Comparison of ENCODE assay signal across 16 cellular contexts in genomic region chrX:73086766-73087165, GRCh38. TPM values are rescaled to one million over a fixed set of nuclear protein-coding genes. Genes with fewer than 3 reads are reported as not detected.
DNase-seq lines count a peak whose midpoint lies in the region; FAIRE-seq and TF ChIP-seq lines count a peak whose summit lies in the region.
"Not testable (repeated sequence)": the region's sequence is repeated elsewhere in the genome, so short reads cannot be mapped to it uniquely, and the experiment has no call there.
"Had no signal": no experiment of that assay in that cellular context is flagged by ENCODE, and none has a peak within 500 bp of the region (broad histone marks: within the 10 kb centered on the region; RNA-seq: fewer than 3 reads in every experiment).

No MANE protein-coding gene starts in this region.

- peak; percentile 45 for FAIRE-seq in GM19239 (lab: Jason Lieb, UNC)
- FAIRE-seq in kidney (lab: Jason Lieb, UNC) = peak; percentile 84

- DNase-seq in GM19239 (ENCODE audit: insufficient read length, low spot score); endothelial cell (ENCODE audit: low spot score); kidney; smooth muscle cell (lab: John Stamatoyannopoulos, UW; ENCODE audit: unreplicated experiment): not testable (repeated sequence)
- peak; percentile 11 for DNase-seq in OCI-M1 (lab: John Stamatoyannopoulos, UW)
- DNase-seq in activated CD4-positive, alpha-beta T cell treated with anti-CD3 and anti-CD28 coated beads for 48 hours = peak; percentile 26

- H3K4me3 ChIP-seq in Loucy (ENCODE audit: low read length, poor library complexity, severe bottlenecking); kidney (ENCODE audit: low read length in 2 of 2); smooth muscle cell: not testable (repeated sequence)

- not testable (repeated sequence) for H4K20me1 ChIP-seq in Loucy (ENCODE audit: insufficient read depth, low read length, poor library complexity, severe bottlenecking); smooth muscle cell (ENCODE audit: low read depth)

- H3K4me3 Mint-ChIP-seq in endothelial cell (ENCODE audit: unreplicated experiment) = not testable (repeated sequence)

- not testable (repeated sequence) for H3K9ac ChIP-seq in Loucy (ENCODE audit: low read depth, low read length, poor library complexity, severe bottlenecking); kidney (ENCODE audit: low read length in 2 of 2); smooth muscle cell (ENCODE audit: low read depth)

- H3K27ac ChIP-seq in C4-2B; kidney (ENCODE audit: low read depth in 2 of 2, low read length in 2 of 2); smooth muscle cell (ENCODE audit: low read depth): not testable (repeated sequence)

- not testable (repeated sequence) for H3K27me3 Mint-ChIP-seq in endothelial cell (ENCODE audit: unreplicated experiment)

- H3K79me2 ChIP-seq in Loucy (ENCODE audit: insufficient read depth, low read length); smooth muscle cell (ENCODE audit: low read depth): not testable (repeated sequence)

- not testable (repeated sequence) for H3F3A ChIP-seq in Loucy (ENCODE audit: low read depth); smooth muscle cell (ENCODE audit: low read depth)

- H3K36me3 ChIP-seq in Loucy (ENCODE audit: insufficient read depth, low read length); kidney (ENCODE audit: control insufficient read depth in 1 of 2, insufficient read depth in 2 of 2, low read length in 2 of 2); smooth muscle cell (ENCODE audit: low read depth): not testable (repeated sequence)

- H3K27ac Mint-ChIP-seq in endothelial cell (ENCODE audit: unreplicated experiment) = not testable (repeated sequence)

- not testable (repeated sequence) for H3K4me2 ChIP-seq in Loucy (ENCODE audit: low read depth, low read length, poor library complexity, severe bottlenecking); smooth muscle cell

- peak; percentile 58 for TF ChIP-seq CTCF in C4-2B (conservative IDR thresholded peaks at IDR 0.05)
- TF ChIP-seq CTCF in Loucy (conservative IDR thresholded peaks at IDR 0.05; ENCODE audit: low read length) = 0 out of 2 replicates have a peak, but pooled peaks have one; percentile 7
- peak; percentile 30 for TF ChIP-seq CTCF in endothelial cell (IDR thresholded peaks at IDR 0.05; ENCODE audit: unreplicated experiment)
- not testable (repeated sequence) for TF ChIP-seq CTCF in kidney (IDR thresholded peaks at IDR 0.05; ENCODE audit: borderline replicate concordance, extremely low read depth, insufficient read depth)
- peak; percentile 39 for TF ChIP-seq CTCF in smooth muscle cell (IDR thresholded peaks at IDR 0.05; ENCODE audit: borderline replicate concordance, insufficient read depth, poor library complexity, severe bottlenecking)

- not testable (repeated sequence) for H3K9me2 ChIP-seq in Loucy (replicated peaks; ENCODE audit: low read depth, low read length)

- not testable (repeated sequence) for H3K4me1 ChIP-seq in Loucy (ENCODE audit: insufficient read depth, low read length, poor library complexity, severe bottlenecking); kidney (ENCODE audit: control insufficient read depth in 1 of 2, insufficient read depth in 1 of 2, low read depth in 1 of 2, low read length in 2 of 2); smooth muscle cell (ENCODE audit: low read depth)

- not testable (repeated sequence) for H3K9me3 Mint-ChIP-seq in endothelial cell (ENCODE audit: unreplicated experiment)

- not testable (repeated sequence) for H2AFZ ChIP-seq in Loucy (ENCODE audit: low read length); smooth muscle cell (ENCODE audit: low read depth)

- not testable (repeated sequence) for H3K36me3 Mint-ChIP-seq in endothelial cell (ENCODE audit: low read depth, unreplicated experiment)

- 5% methylated on average over 1 of the region's 1 CpG for WGBS in smooth muscle cell (ENCODE audit: low lambda C conversion rate)

- H3K27me3 ChIP-seq in Loucy (ENCODE audit: insufficient read depth, low read length, poor library complexity, severe bottlenecking); smooth muscle cell (ENCODE audit: low read depth): not testable (repeated sequence)

- intact Hi-C loops in kidney (cut with DNase I) = not testable (repeated sequence)

- not testable (repeated sequence) for H3K9me3 ChIP-seq in Loucy (ENCODE audit: insufficient read depth, low read depth, low read length); kidney (ENCODE audit: control insufficient read depth in 1 of 2, low read length in 2 of 2); smooth muscle cell (replicated peaks; ENCODE audit: low read depth)

- H3K4me1 Mint-ChIP-seq in endothelial cell (ENCODE audit: unreplicated experiment) = not testable (repeated sequence)

RNA-seq across cellular contexts. Expression of gene PABPC1L2A, which starts 7.5 kb away (rescaled TPM):
- total RNA-seq in endothelial cell (ENCODE audit: unreplicated experiment) (3.8 TPM), kidney (not detected), smooth muscle cell (not detected in 2 replicates)
- polyA plus RNA-seq in kidney (ENCODE audit: insufficient read depth, low read depth, low replicate concordance) (not detected), smooth muscle cell (not detected in 2 replicates)
- total RNA-seq: mesenteric fat pad; naive thymus-derived CD4-positive, alpha-beta T cell; sigmoid colon; subcutaneous adipose tissue; T-helper 2 cell treated with Interferon-gamma antibody and Interleukin-4, amounts not matched to agents 100 ng/mL and 5 ng/mL, for 36 hours; ureter had no signal
- polyA plus RNA-seq: CD14-positive monocyte; IgD-negative memory B cell; naive thymus-derived CD4-positive, alpha-beta T cell; sigmoid colon had no signal
